In the genomic region with DNA sequence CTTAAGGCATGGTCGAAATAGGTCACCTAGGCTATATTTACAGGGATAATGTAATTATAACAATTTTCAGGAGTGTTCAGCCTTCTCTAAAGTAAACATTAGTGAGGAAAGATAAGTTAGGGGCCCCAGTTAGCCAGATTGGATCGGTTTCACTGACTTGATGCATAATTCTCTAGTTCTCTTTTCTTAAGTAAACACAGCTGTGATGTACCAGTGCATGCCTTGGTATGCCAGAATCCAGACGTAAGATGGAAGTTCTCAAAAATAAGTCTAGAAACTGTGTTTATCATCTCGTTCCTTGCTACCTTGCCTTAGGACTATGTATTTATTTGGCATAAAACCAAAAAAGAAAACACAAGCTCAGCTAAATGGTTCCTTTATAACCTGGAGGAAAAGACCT, we compare ENCODE assay signal across 17 cellular contexts.
"Had no signal": no experiment of that assay in that cellular context is flagged by ENCODE, and none has a peak within 500 bp of the region (broad histone marks: within the 10 kb centered on the region; RNA-seq: fewer than 3 reads in every experiment).

No MANE protein-coding gene starts in this region.

- H3K9me3 ChIP-seq: pancreas, thoracic aorta had no signal

- H3K4me3 ChIP-seq: dorsolateral prefrontal cortex, lung, pancreas, right lobe of liver, thoracic aorta, tibial nerve, upper lobe of left lung had no signal

- DNase-seq: dorsolateral prefrontal cortex; effector CD4-positive, alpha-beta T cell; hypothalamus; natural killer cell; occipital lobe; pancreas; right lobe of liver; small intestine; stimulated activated CD4-positive, alpha-beta T cell treated with anti-CD3 and anti-CD28 coated beads, Interleukin-15, amount 100 ng/mL, for 24 hours; stimulated activated CD4-positive, alpha-beta T cell treated with anti-CD3 and anti-CD28 coated beads, Interleukin-2, amount 100 ng/mL, for 48 hours; stimulated activated naive B cell treated with anti-CD40 and anti-IgM and Interleukin-4, amounts not matched to agents 10 μg/mL and 1 μg/mL and 100 μg/mL, for 72 hours; upper lobe of left lung had no signal

- H3K4me1 ChIP-seq: pancreas, right lobe of liver, tibial nerve, upper lobe of left lung had no signal

- H3K27me3 ChIP-seq: pancreas, right lobe of liver, tibial nerve, upper lobe of left lung had no signal

- H3K36me3 ChIP-seq: pancreas, right lobe of liver, thoracic aorta, tibial nerve, upper lobe of left lung had no signal

- H3K27ac ChIP-seq: dorsolateral prefrontal cortex, epithelial cell of prostate, pancreas, right lobe of liver, thoracic aorta, tibial nerve, upper lobe of left lung had no signal

- ATAC-seq: esophagus mucosa; natural killer cell; pancreas; right lobe of liver; stimulated activated naive B cell treated with anti-CD40 and anti-IgM and Interleukin-4, amounts not matched to agents 10 μg/mL and 1 μg/mL and 100 μg/mL, for 72 hours had no signal
